Comparison of ENCODE assay signal across 23 cellular contexts in genomic region chr1:18989176-18989799, GRCh38.
"Had no signal": no experiment of that assay in that cellular context is flagged by ENCODE, and none has a peak within 500 bp of the region (broad histone marks: within the 10 kb centered on the region; RNA-seq: fewer than 3 reads in every experiment).

No MANE protein-coding gene starts in this region.

- FAIRE-seq: islet of Langerhans had no signal

- H3K4me1 ChIP-seq: breast epithelium, esophagus squamous epithelium, left ventricle myocardium inferior, right lobe of liver, uterus had no signal

- DNase-seq: activated CD4-positive, alpha-beta T cell treated with anti-CD3 and anti-CD28 coated beads for 4 hours; activated CD4-positive, alpha-beta T cell treated with anti-CD3 and anti-CD28 coated beads, Interleukin-2, amount 50 U/mL, for 4 hours; activated gamma-delta T cell treated with Interleukin-2 at 50 U/mL for 16 hours; activated naive CD4-positive, alpha-beta T cell treated with anti-CD3 and anti-CD28 coated beads, Interleukin-2, amount 50 U/mL, for 16 hours; activated T-cell treated with anti-CD3 and anti-CD28 coated beads, Interleukin-2, amount 50 U/mL, for 1 hour; amygdala; central memory CD4-positive, alpha-beta T cell; endodermal cell; esophagus squamous epithelium; foreskin melanocyte; left ventricle myocardium inferior; mesendoderm; natural killer cell; right lobe of liver; stimulated activated CD4-positive, alpha-beta T cell treated with anti-CD3 and anti-CD28 coated beads, Interleukin-4, amount 100 ng/mL, for 24 hours; T-helper 1 cell; trophoblast cell; uterus had no signal

- H3K27me3 ChIP-seq: breast epithelium, right lobe of liver, uterus had no signal

- H3K9me3 ChIP-seq: breast epithelium, esophagus squamous epithelium, left ventricle myocardium inferior, right lobe of liver, thoracic aorta, uterus had no signal

- H3K4me3 ChIP-seq: breast epithelium, esophagus squamous epithelium, left ventricle myocardium inferior, lung, right lobe of liver, skin epidermis, thoracic aorta, uterus had no signal

- H3K27ac ChIP-seq: breast epithelium, esophagus squamous epithelium, left ventricle myocardium inferior, right lobe of liver, thoracic aorta, uterus had no signal

- H3K36me3 ChIP-seq: breast epithelium, esophagus squamous epithelium, left ventricle myocardium inferior, right lobe of liver, thoracic aorta, uterus had no signal
